In genomic region chr15:44719293-44719999, GRCh38 we compare ENCODE assay signal across 8 cellular contexts. TPM values are rescaled to one million over a fixed set of nuclear protein-coding genes. Genes with fewer than 3 reads are reported as not detected.
DNase-seq lines count a peak whose midpoint lies in the region; ATAC-seq lines count a peak whose summit lies in the region.

No MANE protein-coding gene starts in this region.

- no peak overlapping the region for H3K4me3 ChIP-seq in aorta (ENCODE audit: low read length in 2 of 2)

- H3K9me3 ChIP-seq in aorta (ENCODE audit: control insufficient read depth, low read length), result no peaks in the 10 kb centered on the region

- WGBS in aorta, 2 donors, result 76 to 79% methylated on average over 4 of the region's 4 CpGs

- H3K27me3 ChIP-seq in aorta (ENCODE audit: control insufficient read depth in 1 of 2, insufficient read depth in 2 of 2, low read length in 1 of 2), result no peaks in the 10 kb centered on the region

- H3K4me1 ChIP-seq in aorta (ENCODE audit: control insufficient read depth in 1 of 2, insufficient read depth in 2 of 2, low read length in 2 of 2), result peaks cover 0 to 1% of the 10 kb centered on the region in 2 donors

- intact Hi-C loops in left cardiac atrium (cut with DNase I), result no loop called here
- intact Hi-C loops in cardiac septum (cut with DNase I), result no loop called here
- intact Hi-C loops in aorta (cut with DNase I), result no loop called here

- DNase-seq in left cardiac atrium (no peak), cardiac septum (ENCODE audit: low spot score) (no peak), T-helper 2 cell (peak in 3 of 5 experiments; percentile 35 to 93 (median 63)), fibroblast of peridontal ligament (ENCODE audit: extremely low read depth) (peak; percentile 37), aorta (no peak), NCI-H446 treated with DMSO at 0.1 percent for 48 hours (lab: John Stamatoyannopoulos, UW) (no peak), AG08395 (ENCODE audit: low spot score) (no peak)

- peak; percentile 10 to 39 for ATAC-seq in left cardiac atrium
- peak; percentile 30 for ATAC-seq in HG03097 (IDR thresholded peaks at IDR 0.05; ENCODE audit: low FRiP score, unreplicated experiment)
- ATAC-seq in aorta (ENCODE audit: low FRiP score), result peak; percentile 11

- H3K36me3 ChIP-seq in aorta (ENCODE audit: control insufficient read depth in 1 of 2, insufficient read depth in 2 of 2, low read length in 1 of 2), result peaks cover 0 to 9% of the 10 kb centered on the region in 2 donors

- H3K27ac ChIP-seq in aorta (ENCODE audit: low read depth in 1 of 2, low read length in 2 of 2), result no peak overlapping the region

RNA-seq across cellular contexts. Expression of gene B2M, which starts 8.1 kb away (rescaled TPM):
- 1,000 to 10,000 TPM; 1,362 to 1,570 TPM for total RNA-seq in left cardiac atrium
- total RNA-seq in cardiac septum, result 904 TPM
- 1,000 to 10,000 TPM; 2,130 to 2,403 TPM for total RNA-seq in aorta
- polyA plus RNA-seq in aorta, result 1,000 to 10,000 TPM; 3,644 to 4,026 TPM

RNA-seq across cellular contexts. Expression of gene PATL2, which starts 8.3 kb away (rescaled TPM):
- total RNA-seq in left cardiac atrium, result 1 to 10 TPM; 4.8 to 6.8 TPM
- total RNA-seq in cardiac septum, result 1.00 TPM
- total RNA-seq in aorta, result 1 to 10 TPM; 1.3 to 2.2 TPM
- polyA plus RNA-seq in aorta, result under 1 TPM in 1 of 2 donors, not detected in 1; 0.23 TPM

RNA-seq across cellular contexts. Expression of gene TRIM69, which starts 16.9 kb away (rescaled TPM):
- total RNA-seq in left cardiac atrium, result 10 to 100 TPM; 50.2 to 56.7 TPM
- 70.7 TPM for total RNA-seq in cardiac septum
- 10 to 100 TPM; 16.3 to 28.6 TPM for total RNA-seq in aorta
- 10 to 100 TPM; 15.0 to 15.2 TPM for polyA plus RNA-seq in aorta

RNA-seq across cellular contexts. Expression of gene SPG11, which starts 56.0 kb away (rescaled TPM):
- total RNA-seq in left cardiac atrium (10 to 100 TPM; 42.9 to 46.7 TPM), cardiac septum (49.2 TPM), aorta (10 to 100 TPM; 61.1 to 96.3 TPM)
- 10 to 100 TPM in 1 of 2 donors, 1 to 10 TPM in 1; 8.3 to 25.9 TPM for polyA plus RNA-seq in aorta

Comparison
In these comparisons a context has a peak if more than half of its experiments do, and no peak if none do; other contexts are left out.
1. DNase-seq: peak in T-helper 2 cell (3 of 5) and fibroblast of peridontal ligament (single experiment); none in left cardiac atrium (single experiment), cardiac septum (single experiment), aorta (0 of 2), NCI-H446 treated with DMSO at 0.1 percent for 48 hours (single experiment) and AG08395 (single experiment).
2. Peak in every context shown above with its lines, with median percentiles within 50 percentile points of each other: ATAC-seq.